In the genomic region with DNA sequence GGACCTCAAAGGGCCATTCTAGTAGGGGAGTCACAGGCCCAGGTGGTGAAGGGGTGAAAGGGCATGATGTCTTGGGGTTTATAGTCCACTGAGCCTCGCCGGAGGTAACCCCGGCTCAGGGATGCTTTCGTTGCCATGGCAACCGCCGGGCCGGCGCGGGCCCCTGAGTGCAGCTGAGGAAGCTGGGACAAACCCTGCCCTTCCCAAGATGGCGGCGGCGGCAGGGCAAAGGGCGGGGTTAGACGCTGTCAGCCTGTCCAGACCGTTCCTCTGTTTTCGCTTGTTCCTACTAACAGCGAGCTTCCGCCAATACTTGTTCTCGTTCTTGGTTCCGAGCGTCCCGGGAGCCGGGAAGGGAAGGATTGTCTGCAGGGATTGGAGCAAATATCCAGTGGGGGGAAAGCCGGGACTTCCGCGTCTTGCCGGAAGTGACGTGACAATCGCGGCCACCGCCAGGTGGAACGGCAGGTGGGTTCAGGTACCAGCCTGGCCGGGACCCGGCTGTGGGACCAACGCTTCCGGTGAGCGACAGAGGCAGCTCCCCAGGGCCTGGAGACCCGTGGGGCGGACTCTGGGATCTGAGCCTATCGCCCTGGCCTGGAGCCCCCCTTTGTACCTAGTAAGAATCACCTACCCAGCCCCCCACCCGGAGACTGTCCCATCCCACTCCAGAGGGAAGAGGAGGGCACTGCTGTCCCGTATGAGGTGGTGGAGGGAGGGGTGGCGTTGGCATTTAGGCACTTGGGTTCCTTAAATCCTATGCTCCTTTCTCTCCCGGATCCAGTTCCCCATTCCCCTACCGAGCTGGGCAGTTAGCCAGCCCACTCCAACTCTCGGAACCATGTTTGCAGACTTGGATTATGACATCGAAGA, we compare ENCODE assay signal across 8 cellular contexts. TPM values are rescaled to one million over a fixed set of nuclear protein-coding genes. Genes with fewer than 3 reads are reported as not detected.
DNase-seq lines count a peak whose midpoint lies in the region; ATAC-seq, FAIRE-seq and TF ChIP-seq lines count a peak whose summit lies in the region.

A gene (plus strand): TSS at position 436 of the 873 bp plus-strand sequence. CDS start 406 bp downstream, at position 842.

- H3K9me3 ChIP-seq in T-helper 17 cell (ENCODE audit: control insufficient read depth, low read length, poor library complexity, severe bottlenecking) = no peaks in the 10 kb centered on the region
- H3K9me3 ChIP-seq in heart right ventricle = no peaks in the 10 kb centered on the region
- no peaks in the 10 kb centered on the region for H3K9me3 ChIP-seq in trophoblast cell (ENCODE audit: insufficient read depth, low read depth, low read length)
- H3K9me3 ChIP-seq in tibial artery = no peaks in the 10 kb centered on the region

- ATAC-seq in T-helper 17 cell (peak; percentile 86), heart right ventricle (peak; percentile 91 to 96 (median 94))

- DNase-seq in NCI-H1105 treated with DMSO at 0.1 percent for 48 hours (lab: John Stamatoyannopoulos, UW) = peak; percentile 96
- peak; percentile 63 to 70 (median 65) for DNase-seq in T-helper 17 cell
- peak; percentile 72 for DNase-seq in amniotic stem cell (lab: John Stamatoyannopoulos, UW)
- peak; percentile 84 to 93 for DNase-seq in heart right ventricle
- DNase-seq in trophoblast cell = peak; percentile 94 to 97
- DNase-seq in tibial artery = peak; percentile 95 to 97

- peak within 1 kb of the TSS; percentile 49 for H3K4me2 ChIP-seq in trophoblast cell (ENCODE audit: low read length)

- peak; percentile 50 for TF ChIP-seq POLR2A in GM19099 (IDR thresholded peaks at IDR 0.05; ENCODE audit: extremely low read depth, insufficient read length, low read depth)

- peaks cover 6% of the 10 kb centered on the region for H3K79me1 ChIP-seq in trophoblast cell (ENCODE audit: low read length)

- H3K4me1 ChIP-seq in heart right ventricle = peaks cover 2 to 23% (median 15%) of the 10 kb centered on the region in 9 donors
- H3K4me1 ChIP-seq in trophoblast cell (ENCODE audit: control insufficient read depth in 1 of 2, insufficient read depth in 2 of 2, low read length in 2 of 2) = peaks cover 2 to 9% of the 10 kb centered on the region in 2 experiments
- H3K4me1 ChIP-seq in tibial artery = peaks cover 0 to 23% (median 15%) of the 10 kb centered on the region in 4 donors

- H2AK5ac ChIP-seq in trophoblast cell (ENCODE audit: low read length) = peak within 1 kb of the TSS; percentile 24

- peak within 1 kb of the TSS; percentile 79 for H2BK120ac ChIP-seq in trophoblast cell (ENCODE audit: insufficient read depth, low read length, poor library complexity)

- H3K27me3 Mint-ChIP-seq in T-helper 17 cell = no peaks in the 10 kb centered on the region

- H3K14ac ChIP-seq in trophoblast cell (ENCODE audit: low read length) = peak within 1 kb of the TSS; percentile 67

- H3K27me3 ChIP-seq in heart right ventricle (no peaks in the 10 kb centered on the region), trophoblast cell (ENCODE audit: insufficient read depth, low read length) (no peaks in the 10 kb centered on the region), tibial artery (peaks cover 0 to 2% of the 10 kb centered on the region in 2 donors)

- peak within 1 kb of the TSS; percentile 90 for H3K4me3 Mint-ChIP-seq in T-helper 17 cell

- no peak within 1 kb of the TSS for H2BK12ac ChIP-seq in trophoblast cell (ENCODE audit: low read length)

- intact Hi-C loops in heart right ventricle (cut with DNase I) = loop anchor here in 3 of 10 donors (10.0 kb wide), 3 partner anchors 48 to 518 kb away; a partner anchor contains a TSS
- intact Hi-C loops in tibial artery (cut with DNase I; ENCODE audit: low total_unique reads) = no loop called here

- peaks cover 15% of the 10 kb centered on the region for H3K4me1 Mint-ChIP-seq in T-helper 17 cell

- peak within 1 kb of the TSS; percentile 91 for H4K91ac ChIP-seq in trophoblast cell (ENCODE audit: low read depth, low read length)

- peak within 1 kb of the TSS; percentile 23 to 76 (median 67) for H3K4me3 ChIP-seq in heart right ventricle
- H3K4me3 ChIP-seq in trophoblast cell (ENCODE audit: low read depth, low read length) = peak within 1 kb of the TSS; percentile 69
- peak within 1 kb of the TSS; percentile 59 to 78 for H3K4me3 ChIP-seq in tibial artery

- H3K27ac Mint-ChIP-seq in T-helper 17 cell = peak within 1 kb of the TSS; percentile 96

- H3K79me2 ChIP-seq in trophoblast cell (ENCODE audit: control insufficient read depth, insufficient read depth, low read length, poor library complexity) = peaks cover 3% of the 10 kb centered on the region

- H4K8ac ChIP-seq in trophoblast cell (ENCODE audit: low read depth, low read length) = peak within 1 kb of the TSS; percentile 95

- peak within 1 kb of the TSS; percentile 47 to 90 (median 84) for H3K27ac ChIP-seq in heart right ventricle
- H3K27ac ChIP-seq in trophoblast cell (ENCODE audit: low read depth, low read length) = peak within 1 kb of the TSS; percentile 90
- peak within 1 kb of the TSS; percentile 92 to 93 for H3K27ac ChIP-seq in tibial artery

- peaks cover 2% of the 10 kb centered on the region for H3K36me3 Mint-ChIP-seq in T-helper 17 cell (ENCODE audit: low read depth)

- TF ChIP-seq CTCF in heart right ventricle (IDR thresholded peaks at IDR 0.05) = peak in 2 of 9 donors; percentile 6 to 19
- peak in 1 of 2 experiments; percentile 17 for TF ChIP-seq CTCF in tibial artery (IDR thresholded peaks at IDR 0.05)

- peak within 1 kb of the TSS; percentile 50 for H3K9ac ChIP-seq in trophoblast cell (ENCODE audit: low read length)

- peak; percentile 91 for FAIRE-seq in A204.1 (lab: Jason Lieb, UNC)

- peak within 1 kb of the TSS; percentile 66 for H3K4ac ChIP-seq in trophoblast cell (ENCODE audit: low read depth, low read length)

- peak within 1 kb of the TSS; percentile 86 for H2AFZ ChIP-seq in trophoblast cell (ENCODE audit: insufficient read depth, low read length, poor library complexity)

- no peak within 1 kb of the TSS for H3K23ac ChIP-seq in trophoblast cell (ENCODE audit: low read length)

- H4K12ac ChIP-seq in trophoblast cell (ENCODE audit: low read depth, low read length) = peak within 1 kb of the TSS; percentile 79

- H2BK5ac ChIP-seq in trophoblast cell (ENCODE audit: low read depth, low read length, poor library complexity) = peak within 1 kb of the TSS; percentile 86

- H3K36me3 ChIP-seq in heart right ventricle (peaks cover 0 to 27% (median 0%) of the 10 kb centered on the region in 9 donors), trophoblast cell (ENCODE audit: control insufficient read depth in 1 of 2, insufficient read depth in 2 of 2, low read length in 2 of 2) (peaks cover 13% of the 10 kb centered on the region in 2 experiments), tibial artery (peaks cover 5 to 36% (median 7%) of the 10 kb centered on the region in 3 donors)

- 1 to 3% methylated on average over 47 of the region's 47 CpGs for WGBS in heart right ventricle, 2 donors
- WGBS in trophoblast cell (ENCODE audit: extremely low coverage, insufficient coverage, insufficient read length) = no CpG with 5 or more reads among the region's 47 CpGs

- H3K18ac ChIP-seq in trophoblast cell (ENCODE audit: low read length) = peak within 1 kb of the TSS; percentile 64

RNA-seq across cellular contexts. Expression of the gene that starts here (rescaled TPM):
- total RNA-seq in T-helper 17 cell (10 to 100 TPM; 24.5 to 25.4 TPM), heart right ventricle (10 to 100 TPM; 17.4 to 30.7 (median 22.1) TPM)
- 10 to 100 TPM; 27.3 to 32.9 TPM for polyA plus RNA-seq in heart right ventricle
- 13.7 TPM in 2 replicates for polyA plus RNA-seq in trophoblast cell (2013)

Comparison
In these comparisons a context has a peak if more than half of its experiments do, and no peak if none do; other contexts are left out.
1. Peak in every context shown above with its lines: DNase-seq, ATAC-seq, H3K4me3 ChIP-seq and H3K27ac ChIP-seq.